In the genomic region with DNA sequence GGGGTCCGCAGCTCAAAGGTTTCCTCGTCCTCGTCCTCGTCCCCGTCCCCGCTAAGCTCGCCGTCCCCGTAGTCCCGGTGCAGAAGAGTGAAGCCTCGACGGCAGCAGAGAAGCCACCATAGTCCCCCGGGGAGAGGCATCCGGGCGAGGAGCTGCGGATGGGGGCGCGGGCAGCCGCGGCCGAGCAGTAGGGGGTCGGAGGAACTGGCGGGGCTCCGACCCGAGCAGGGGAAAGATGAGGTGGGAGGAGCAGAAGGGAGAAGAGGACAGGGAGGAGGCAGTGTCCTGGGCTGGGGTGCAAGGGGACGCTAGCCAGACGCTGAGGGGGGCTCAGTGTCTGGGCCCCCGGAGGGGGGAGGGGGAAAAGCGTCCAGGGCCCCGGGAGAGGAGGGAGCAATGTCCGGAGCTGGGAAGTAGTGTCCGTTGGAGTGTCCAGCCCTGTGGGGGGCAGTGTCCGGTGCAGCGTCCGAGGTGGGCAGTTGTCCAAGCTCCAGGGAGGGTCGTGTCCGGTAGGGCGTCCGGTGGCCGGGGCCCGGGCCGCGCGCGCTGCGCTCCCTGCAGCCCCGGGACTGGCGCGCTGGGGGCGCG, we compare ENCODE assay signal across 8 cellular contexts. TPM values are rescaled to one million over a fixed set of nuclear protein-coding genes. Genes with fewer than 3 reads are reported as not detected.
DNase-seq lines count a peak whose midpoint lies in the region; ATAC-seq, FAIRE-seq and TF ChIP-seq lines count a peak whose summit lies in the region.

Gene PLEKHH3 (minus strand): TSS at position 571 of the 588 bp plus-strand sequence. CDS start 431 bp downstream, at position 140.

- peak within 1 kb of the TSS; percentile 68 for H2AFZ ChIP-seq in smooth muscle cell (ENCODE audit: low read depth)

- peaks cover 15% of the 10 kb centered on the region for H3F3A ChIP-seq in smooth muscle cell (ENCODE audit: low read depth)

- H3K4me3 ChIP-seq in adipocyte (ENCODE audit: low read length), result peak within 1 kb of the TSS; percentile 98
- H3K4me3 ChIP-seq in iPS-11a (ENCODE audit: low read depth, low read length), result peak within 1 kb of the TSS; percentile 81
- peak within 1 kb of the TSS; percentile 85 for H3K4me3 ChIP-seq in smooth muscle cell

- TF ChIP-seq CTCF in smooth muscle cell (IDR thresholded peaks at IDR 0.05; ENCODE audit: borderline replicate concordance, insufficient read depth, poor library complexity, severe bottlenecking), result peak; percentile 9

- H3K27ac ChIP-seq in smooth muscle cell (ENCODE audit: low read depth), result peak within 1 kb of the TSS; percentile 94

- FAIRE-seq in GM12892 (lab: Jason Lieb, UNC) (peak; percentile 9), frontal cortex (lab: Jason Lieb, UNC) (no peak)

- H3K27me3 ChIP-seq in adipocyte (replicated peaks; ENCODE audit: control insufficient read depth, insufficient read depth, low read length), result no peaks in the 10 kb centered on the region
- H3K27me3 ChIP-seq in smooth muscle cell (ENCODE audit: low read depth), result no peaks in the 10 kb centered on the region

- WGBS in smooth muscle cell (ENCODE audit: low lambda C conversion rate), result under 1% methylated on average over 27 of the region's 51 CpGs

- TF ChIP-seq POLR2A in GM12892 (IDR thresholded peaks at IDR 0.05; ENCODE audit: low read depth, low read length), result no peak; the same call in 1 of the 2 replicates

- H3K36me3 ChIP-seq in adipocyte (ENCODE audit: control insufficient read depth, insufficient read depth, low read length, severe bottlenecking) (peaks cover 21% of the 10 kb centered on the region), smooth muscle cell (ENCODE audit: low read depth) (no peaks in the 10 kb centered on the region)

- peaks cover 6% of the 10 kb centered on the region for H3K79me2 ChIP-seq in smooth muscle cell (ENCODE audit: low read depth)

- peaks cover 49% of the 10 kb centered on the region for H4K20me1 ChIP-seq in smooth muscle cell (ENCODE audit: low read depth)

- H3K9ac ChIP-seq in adipocyte (ENCODE audit: low read length) (peak within 1 kb of the TSS; percentile 97), smooth muscle cell (ENCODE audit: low read depth) (peak within 1 kb of the TSS; percentile 79)

- no peaks in the 10 kb centered on the region for H3K9me3 ChIP-seq in adipocyte (ENCODE audit: control insufficient read depth, low read length)
- no peaks in the 10 kb centered on the region for H3K9me3 ChIP-seq in smooth muscle cell (replicated peaks; ENCODE audit: low read depth)

- H3K4me1 ChIP-seq in adipocyte (ENCODE audit: control insufficient read depth, insufficient read depth, low read length), result peaks cover 44% of the 10 kb centered on the region
- peaks cover 40% of the 10 kb centered on the region for H3K4me1 ChIP-seq in smooth muscle cell (ENCODE audit: low read depth)

- H3K4me2 ChIP-seq in smooth muscle cell, result peak within 1 kb of the TSS; percentile 97

- no peak for DNase-seq in GM12892 (ENCODE audit: insufficient read length)
- DNase-seq in NCI-H1092 treated with DMSO at 0.1 percent for 48 hours (lab: John Stamatoyannopoulos, UW), result peak; percentile 73
- DNase-seq in adipocyte (ENCODE audit: low read depth), result no peak
- no peak for DNase-seq in smooth muscle cell (lab: John Stamatoyannopoulos, UW; ENCODE audit: unreplicated experiment)
- DNase-seq in frontal cortex (ENCODE audit: low spot score in 2 of 2), result no peak
- no peak for DNase-seq in stimulated activated CD4-positive, alpha-beta T cell treated with anti-CD3 and anti-CD28 coated beads, Interleukin-1b, Interleukin-23, amount 100 ng/mL, for 48 hours

- no peak for ATAC-seq in HG02884 (IDR thresholded peaks at IDR 0.05; ENCODE audit: unreplicated experiment)

RNA-seq across cellular contexts. Expression of gene PLEKHH3, which starts in this region (rescaled TPM):
- polyA plus RNA-seq in GM12892 (2012; ENCODE audit: missing spikeins), result 8.8 TPM
- total RNA-seq in smooth muscle cell (5.0 and 13.3 TPM in 2 replicates), frontal cortex (2.0 TPM)
- 23.6 and 23.7 TPM in 2 replicates for polyA plus RNA-seq in smooth muscle cell
